ENCODE assay signal across 19 cellular contexts in genomic region chr6:158621694-158622544, GRCh38. TPM values are rescaled to one million over a fixed set of nuclear protein-coding genes. Genes with fewer than 3 reads are reported as not detected.
DNase-seq lines count a peak whose midpoint lies in the region; ATAC-seq, FAIRE-seq and TF ChIP-seq lines count a peak whose summit lies in the region.
"Had no signal": no experiment of that assay in that cellular context is flagged by ENCODE, and none has a peak within 500 bp of the region (broad histone marks: within the 10 kb centered on the region; RNA-seq: fewer than 3 reads in every experiment).

No MANE protein-coding gene starts in this region.

- no peak overlapping the region for H3K27ac ChIP-seq in sigmoid colon
- H3K27ac ChIP-seq: tibial nerve had no signal

- H3K36me3 Mint-ChIP-seq in effector memory CD8-positive, alpha-beta T cell (ENCODE audit: insufficient read depth): peaks cover 73% of the 10 kb centered on the region

- no peak overlapping the region for H3K4me3 Mint-ChIP-seq in effector memory CD8-positive, alpha-beta T cell

- DNase-seq in activated CD8-positive, alpha-beta memory T cell treated with anti-CD3 and anti-CD28 coated beads for 24 hours: peak; percentile 48
- DNase-seq in activated CD8-positive, alpha-beta memory T cell treated with anti-CD3 and anti-CD28 coated beads, Interleukin-2, amount 50 U/mL, for 4 hours: no peak
- DNase-seq in GM12891 (ENCODE audit: insufficient read length, low spot score) (no peak), sigmoid colon (peak; percentile 19), NCI-H1092 treated with DMSO at 0.1 percent for 48 hours (lab: John Stamatoyannopoulos, UW) (no peak), NCI-H526 (lab: John Stamatoyannopoulos, UW) (no peak)
- DNase-seq in effector memory CD8-positive, alpha-beta T cell: no peak
- DNase-seq: activated naive CD4-positive, alpha-beta T cell treated with Interleukin-2 at 50 U/mL for 16 hours; GDM1; HCEC 1CT; MM.1S; NCI-H1694; NCI-H226; T1000 had no signal

- no peaks in the 10 kb centered on the region for H3K9me3 ChIP-seq in sigmoid colon
- H3K9me3 ChIP-seq: tibial nerve had no signal

- H3K27ac Mint-ChIP-seq in effector memory CD8-positive, alpha-beta T cell: peak overlapping the region; percentile 62 to 90

- WGBS in sigmoid colon, 2 donors: 96% methylated on average over 25 of the region's 25 CpGs

- no peak for TF ChIP-seq POLR2A in GM12891 (IDR thresholded peaks at IDR 0.05; ENCODE audit: low read depth, low read length)
- TF ChIP-seq POLR2A in sigmoid colon (IDR thresholded peaks at IDR 0.05): no peak

- TF ChIP-seq EP300 in sigmoid colon (IDR thresholded peaks at IDR 0.05): no peak

- no peaks in the 10 kb centered on the region for H3K9me3 Mint-ChIP-seq in effector memory CD8-positive, alpha-beta T cell

- peak; percentile 9 for FAIRE-seq in GM12891 (lab: Jason Lieb, UNC)
- FAIRE-seq: endometrium had no signal

- no peaks in the 10 kb centered on the region for H3K27me3 Mint-ChIP-seq in effector memory CD8-positive, alpha-beta T cell

- H3K27me3 ChIP-seq in sigmoid colon: no peaks in the 10 kb centered on the region
- H3K27me3 ChIP-seq: tibial nerve had no signal

- no peaks in the 10 kb centered on the region for H3K4me1 ChIP-seq in sigmoid colon
- H3K4me1 ChIP-seq: tibial nerve had no signal

- TF ChIP-seq CTCF in sigmoid colon (IDR thresholded peaks at IDR 0.05): no peak

- peaks cover 38 to 45% of the 10 kb centered on the region in 2 donors for H3K4me1 Mint-ChIP-seq in effector memory CD8-positive, alpha-beta T cell (ENCODE audit: low read depth in 2 of 2)

- intact Hi-C loops in sigmoid colon (cut with DNase I): no loop called here

- H3K36me3 ChIP-seq in sigmoid colon: peaks cover 0 to 48% (median 8%) of the 10 kb centered on the region in 4 donors

- no peak for ATAC-seq in effector memory CD8-positive, alpha-beta T cell (replicated peaks)
- no peak for ATAC-seq in HG02798 (IDR thresholded peaks at IDR 0.05; ENCODE audit: poor library complexity, unreplicated experiment)
- ATAC-seq: Panc1 had no signal

- H3K4me3 ChIP-seq in sigmoid colon: no peak overlapping the region
- H3K4me3 ChIP-seq: lung, tibial nerve had no signal

TF ChIP-seq in GM12891, 5 proteins besides CTCF, POLR2A, EP300 and RAD21:
- TF ChIP-seq TAF1 (IDR thresholded peaks at IDR 0.05; ENCODE audit: low read depth, low read length): no peak

RNA-seq across cellular contexts. Expression of gene DYNLT1, which starts 22.6 kb away (rescaled TPM):
- 45.0 TPM for polyA plus RNA-seq in GM12891 (2012; ENCODE audit: low read depth, missing spikeins)
- 100 to 1,000 TPM in 3 of 4 donors, 10 to 100 TPM in 1; 68.7 to 118 (median 105) TPM for total RNA-seq in sigmoid colon
- polyA plus RNA-seq in sigmoid colon: 100 to 1,000 TPM; 231 to 457 (median 332) TPM

RNA-seq across cellular contexts. Expression of gene SYTL3, which starts 27.9 kb away (rescaled TPM):
- polyA plus RNA-seq in GM12891 (2012; ENCODE audit: low read depth, missing spikeins): 2.1 TPM
- total RNA-seq in sigmoid colon: 1 to 10 TPM; 3.1 to 4.3 (median 3.6) TPM
- 1 to 10 TPM; 1.6 to 6.9 (median 1.8) TPM for polyA plus RNA-seq in sigmoid colon

Comparison
In these comparisons a context has a peak if more than half of its experiments do, and no peak if none do; other contexts are left out.
1. DNase-seq: peak in activated CD8-positive, alpha-beta memory T cell treated with anti-CD3 and anti-CD28 coated beads for 24 hours (single experiment) and sigmoid colon (single experiment); none in activated CD8-positive, alpha-beta memory T cell treated with anti-CD3 and anti-CD28 coated beads, Interleukin-2, amount 50 U/mL, for 4 hours (single experiment), GM12891 (single experiment), effector memory CD8-positive, alpha-beta T cell (0 of 3), NCI-H1092 treated with DMSO at 0.1 percent for 48 hours (single experiment) and NCI-H526 (0 of 2).